Comparison of ENCODE assay signal across 24 cellular contexts in genomic region chr12:59345406-59345805, GRCh38.
DNase-seq lines count a peak whose midpoint lies in the region; ATAC-seq, FAIRE-seq and TF ChIP-seq lines count a peak whose summit lies in the region.
"Had no signal": no experiment of that assay in that cellular context is flagged by ENCODE, and none has a peak within 500 bp of the region (broad histone marks: within the 10 kb centered on the region; RNA-seq: fewer than 3 reads in every experiment).

No MANE protein-coding gene starts in this region.

- no peak overlapping the region for H3K27ac Mint-ChIP-seq in GM23338
- H3K27ac Mint-ChIP-seq: B cell; CD14-positive monocyte; CD4-positive, alpha-beta memory T cell; CD4-positive, CD25-positive, alpha-beta regulatory T cell; CD8-positive, alpha-beta memory T cell had no signal

- TF ChIP-seq RAD21 in A549 (conservative IDR thresholded peaks at IDR 0.05 in 1 of 2, IDR thresholded peaks at IDR 0.05 in 1 of 2), result no peak

- peaks cover 2% of the 10 kb centered on the region for H3K27me3 Mint-ChIP-seq in GM23338 (ENCODE audit: insufficient read depth, low read depth, poor library complexity)
- H3K27me3 Mint-ChIP-seq: B cell; CD4-positive, CD25-positive, alpha-beta regulatory T cell had no signal

- no peak overlapping the region for H3K4me3 ChIP-seq in A549
- H3K4me3 ChIP-seq in GM23338, result no peak overlapping the region
- H3K4me3 ChIP-seq: BLaER1 treated with 17β-estradiol and CSF1 and Interleukin-3, amounts not matched to agents 10 nM and 100 nM; GM12878 had no signal

- TF ChIP-seq CTCF in A549 (IDR thresholded peaks at IDR 0.05) (no peak), GM23338 (conservative IDR thresholded peaks at IDR 0.05; ENCODE audit: low read depth in 2 of 2) (no peak)

- no peaks in the 10 kb centered on the region for H3K36me3 ChIP-seq in GM23338 (ENCODE audit: insufficient read depth)
- H3K36me3 ChIP-seq: BLaER1 treated with 17β-estradiol and CSF1 and Interleukin-3, amounts not matched to agents 10 nM and 100 nM had no signal

- ATAC-seq in A549 (no peak), GM23338 (no peak)
- ATAC-seq: GM12878 had no signal

- CTCF ChIA-PET in A549 (lab: Yijun Ruan, JAX), result no interaction called here

- no peaks in the 10 kb centered on the region for H3K79me2 ChIP-seq in GM23338 (replicated peaks; ENCODE audit: insufficient read depth)

- DNase-seq in A549 (ENCODE audit: low read depth in 1 of 2, low spot score in 1 of 2), result no peak
- DNase-seq in DMS53 (lab: John Stamatoyannopoulos, UW), result peak; percentile 53
- DNase-seq in GM23338 (ENCODE audit: low spot score), result no peak
- no peak for DNase-seq in NCI-H226
- no peak for DNase-seq in C1 segment of cervical spinal cord (lab: John Stamatoyannopoulos, UW)
- DNase-seq in OCI-M1 (lab: John Stamatoyannopoulos, UW), result no peak
- DNase-seq: 8988T; AML-193; CD4-positive, alpha-beta memory T cell; CD4-positive, CD25-positive, alpha-beta regulatory T cell; CD8-positive, alpha-beta memory T cell; COR-L47; DMS 273 treated with DMSO at 0.1 percent for 48 hours; DMS153; DMS79; DND-41; EL; GDM1 had no signal

- no peak for FAIRE-seq in A549 (lab: Jason Lieb, UNC)
- FAIRE-seq: GM12878, GM12892, GM18507 had no signal

- H4K20me1 ChIP-seq in GM23338 (replicated peaks; ENCODE audit: insufficient read depth), result no peaks in the 10 kb centered on the region
- H4K20me1 ChIP-seq: BLaER1 treated with 17β-estradiol and CSF1 and Interleukin-3, amounts not matched to agents 10 nM and 100 nM had no signal

- H3K27me3 ChIP-seq in GM23338 (ENCODE audit: insufficient read depth), result no peaks in the 10 kb centered on the region
- H3K27me3 ChIP-seq: BLaER1 treated with 17β-estradiol and CSF1 and Interleukin-3, amounts not matched to agents 10 nM and 100 nM had no signal

- no peak overlapping the region for H3K4me2 ChIP-seq in A549
- no peak overlapping the region for H3K4me2 ChIP-seq in GM23338
- H3K4me2 ChIP-seq: BLaER1 treated with 17β-estradiol and CSF1 and Interleukin-3, amounts not matched to agents 10 nM and 100 nM had no signal

- H3K4me1 ChIP-seq in A549 (no peaks in the 10 kb centered on the region), GM23338 (ENCODE audit: insufficient read depth) (peaks cover 6% of the 10 kb centered on the region)
- H3K4me1 ChIP-seq: BLaER1 treated with 17β-estradiol and CSF1 and Interleukin-3, amounts not matched to agents 10 nM and 100 nM had no signal

- TF ChIP-seq EP300 in A549 (IDR thresholded peaks at IDR 0.05), result no peak

- H3K27ac ChIP-seq in A549 (no peak overlapping the region), GM23338 (ENCODE audit: low read depth) (0 out of 2 replicates have a peak overlapping the region, but pooled peaks have one; percentile 24)
- H3K27ac ChIP-seq: BLaER1 treated with 17β-estradiol and CSF1 and Interleukin-3, amounts not matched to agents 10 nM and 100 nM had no signal

- H3K9me3 Mint-ChIP-seq in GM23338, result peaks cover 15% of the 10 kb centered on the region

- H3K4me1 Mint-ChIP-seq in GM23338, result peaks cover 5% of the 10 kb centered on the region; the same call in 2 of the 3 replicates
- H3K4me1 Mint-ChIP-seq: B cell; CD14-positive monocyte; CD4-positive, alpha-beta memory T cell; CD4-positive, CD25-positive, alpha-beta regulatory T cell; CD8-positive, alpha-beta memory T cell had no signal

- H3K9me2 ChIP-seq in GM23338 (ENCODE audit: insufficient read depth), result no peaks in the 10 kb centered on the region

- H3K9me3 ChIP-seq in A549, result no peaks in the 10 kb centered on the region

- no peak overlapping the region for H2AFZ ChIP-seq in GM23338

- H3F3A ChIP-seq in GM23338 (replicated peaks; ENCODE audit: low read depth), result no peaks in the 10 kb centered on the region

- 22% methylated on average over 4 of the region's 4 CpGs for WGBS in A549 (ENCODE audit: missing lambda C conversion rate)

- peaks cover 6% of the 10 kb centered on the region; the same call in 2 of the 3 replicates for H3K36me3 Mint-ChIP-seq in GM23338 (ENCODE audit: low read depth)
- H3K36me3 Mint-ChIP-seq: CD14-positive monocyte; CD4-positive, alpha-beta memory T cell; CD4-positive, CD25-positive, alpha-beta regulatory T cell had no signal

- TF ChIP-seq POLR2A in A549 (IDR thresholded peaks at IDR 0.05; ENCODE audit: low read length), result no peak

- POLR2A ChIA-PET in A549 (lab: Yijun Ruan, JAX), result no interaction called here

- H3K4me3 Mint-ChIP-seq in GM23338, result no peak overlapping the region
- H3K4me3 Mint-ChIP-seq: B cell; CD14-positive monocyte; CD4-positive, alpha-beta memory T cell; CD4-positive, CD25-positive, alpha-beta regulatory T cell; CD8-positive, alpha-beta memory T cell had no signal

TF ChIP-seq in A549, 52 proteins besides CTCF, POLR2A, EP300 and RAD21:
- TF ChIP-seq HOXA7 (CRISPR knock-in tag; IDR thresholded peaks at IDR 0.05), result no peak
- peak; percentile 72 for TF ChIP-seq MAFK (IDR thresholded peaks at IDR 0.05; ENCODE audit: partially characterized antibody)
TF ChIP-seq in A549: peak in this region for 1.

TF ChIP-seq in GM23338, 12 proteins besides CTCF, POLR2A, EP300 and RAD21 (continues in another document):
- no peak for TF ChIP-seq STAT1 (IDR thresholded peaks at IDR 0.05; ENCODE audit: unreplicated experiment)
- TF ChIP-seq NANOG (IDR thresholded peaks at IDR 0.05; ENCODE audit: borderline replicate concordance), result no peak
- no peak for TF ChIP-seq JUNB (IDR thresholded peaks at IDR 0.05; ENCODE audit: unreplicated experiment)
- TF ChIP-seq POLR2AphosphoS5 (IDR thresholded peaks at IDR 0.05; ENCODE audit: low read depth), result no peak
- no peak for TF ChIP-seq ZNF462 (CRISPR knock-in tag; IDR thresholded peaks at IDR 0.05)
- no peak for TF ChIP-seq CREB1 (CRISPR knock-in tag; IDR thresholded peaks at IDR 0.05; ENCODE audit: low read depth)
- TF ChIP-seq EZH2 (IDR thresholded peaks at IDR 0.05; ENCODE audit: low read depth, unreplicated experiment), result no peak
- TF ChIP-seq ETS1 (IDR thresholded peaks at IDR 0.05), result no peak
